ENCODE assay signal across 14 cellular contexts in genomic region chr5:150567031-150567680, GRCh38. TPM values are rescaled to one million over a fixed set of nuclear protein-coding genes. Genes with fewer than 3 reads are reported as not detected.
DNase-seq lines count a peak whose midpoint lies in the region; ATAC-seq and TF ChIP-seq lines count a peak whose summit lies in the region.
"Had no signal": no experiment of that assay in that cellular context is flagged by ENCODE, and none has a peak within 500 bp of the region (broad histone marks: within the 10 kb centered on the region; RNA-seq: fewer than 3 reads in every experiment).

No MANE protein-coding gene starts in this region.

- DNase-seq in AML-193 (lab: John Stamatoyannopoulos, UW) (peak; percentile 71), NOMO-1 treated with dmso at 0.1 percent for 144 hours (lab: John Stamatoyannopoulos, UW; ENCODE audit: unreplicated experiment) (peak; percentile 57), dedifferentiated amniotic fluid mesenchymal stem cell (ENCODE audit: extremely low spot score) (peak; percentile 80), omental fat pad (ENCODE audit: low spot score) (no peak), dermis blood vessel endothelial cell (no peak), T-helper 1 cell (no peak), NCI-H524 treated with DMSO at 0.1 percent for 48 hours (lab: John Stamatoyannopoulos, UW) (no peak), posterior vena cava (ENCODE audit: low spot score) (no peak)
- DNase-seq: activated CD8-positive, alpha-beta memory T cell treated with anti-CD3 and anti-CD28 coated beads, Interleukin-2, amount 50 U/mL, for 4 hours; caudate nucleus; COR-L47; MM.1S; NK-92 treated with Interleukin-12 subunit alpha and Interleukin-12 subunit beta, amount 100 ng/mL, for 24 hours; stimulated activated CD4-positive, alpha-beta T cell treated with anti-CD3 and anti-CD28 coated beads, Interleukin-12 subunit alpha, Interleukin-12 subunit beta, amount 100 ng/mL, for 4 hours had no signal

- ATAC-seq in omental fat pad (ENCODE audit: low FRiP score): peak; percentile 92

- TF ChIP-seq CTCF in omental fat pad (IDR thresholded peaks at IDR 0.05): no peak

- intact Hi-C loops in posterior vena cava (cut with DNase I): loop anchor here in 1 of 2 donors (2.0 to 10.0 kb wide), 2 partner anchors 84 to 278 kb away; partner anchors contain the start of gene IRGM

RNA-seq across cellular contexts. Expression of gene NDST1, which starts 59.2 kb away (rescaled TPM):
- total RNA-seq in omental fat pad: 10 to 100 TPM; 45.4 to 86.5 (median 81.2) TPM
- 68.1 and 99.5 TPM in 2 replicates for total RNA-seq in dermis blood vessel endothelial cell
- 10 to 100 TPM; 57.9 to 68.8 TPM for total RNA-seq in posterior vena cava

Comparison
In these comparisons a context has a peak if more than half of its experiments do, and no peak if none do; other contexts are left out.
1. DNase-seq: peak in AML-193 (2 of 2), NOMO-1 treated with dmso at 0.1 percent for 144 hours (single experiment) and dedifferentiated amniotic fluid mesenchymal stem cell (single experiment); none in omental fat pad (single experiment), dermis blood vessel endothelial cell (single experiment), T-helper 1 cell (0 of 5), NCI-H524 treated with DMSO at 0.1 percent for 48 hours (single experiment) and posterior vena cava (single experiment).